In genomic region chr2:205815645-205816044, GRCh38 we compare ENCODE assay signal across 2 cellular contexts.
TF ChIP-seq lines count a peak whose summit lies in the region.

No MANE protein-coding gene starts in this region.

TF ChIP-seq in SK-N-SH, 30 proteins besides CTCF, POLR2A, EP300 and RAD21 (continued from another document):
- no peak for TF ChIP-seq IRF3 (IDR thresholded peaks at IDR 0.05; ENCODE audit: low read depth, low read length)

TF ChIP-seq in SK-N-SH treated with all-trans-retinoic acid at 6 μM for 48 hours, 23 proteins besides CTCF, POLR2A, EP300 and RAD21 (continued from another document):
- TF ChIP-seq ISL1 (CRISPR knock-in tag; IDR thresholded peaks at IDR 0.05), result no peak
- TF ChIP-seq ESRRG (CRISPR knock-in tag; IDR thresholded peaks at IDR 0.05), result no peak
- no peak for TF ChIP-seq TOX (CRISPR knock-in tag; IDR thresholded peaks at IDR 0.05; ENCODE audit: borderline replicate concordance)
- TF ChIP-seq ZFP3 (CRISPR knock-in tag; IDR thresholded peaks at IDR 0.05), result no peak
- no peak for TF ChIP-seq ARNTL (CRISPR knock-in tag; IDR thresholded peaks at IDR 0.05; ENCODE audit: borderline replicate concordance, low read depth)
- TF ChIP-seq CREB5 (CRISPR knock-in tag; IDR thresholded peaks at IDR 0.05; ENCODE audit: low read depth), result no peak
- TF ChIP-seq SNAI2 (CRISPR knock-in tag; IDR thresholded peaks at IDR 0.05), result no peak
- no peak for TF ChIP-seq TCF4 (CRISPR knock-in tag; IDR thresholded peaks at IDR 0.05; ENCODE audit: borderline replicate concordance)
- no peak for TF ChIP-seq PPARA (CRISPR knock-in tag; IDR thresholded peaks at IDR 0.05; ENCODE audit: borderline replicate concordance)
